8 cellular contexts compared by ENCODE assay signal in genomic region chr1:83998205-83998598, GRCh38. TPM values are rescaled to one million over a fixed set of nuclear protein-coding genes. Genes with fewer than 3 reads are reported as not detected.
DNase-seq lines count a peak whose midpoint lies in the region; ATAC-seq and FAIRE-seq lines count a peak whose summit lies in the region.

No MANE protein-coding gene starts in this region.

- H3K9me3 ChIP-seq in SJCRH30 (replicated peaks), result no peaks in the 10 kb centered on the region

- peak overlapping the region; percentile 100 for H3K27ac ChIP-seq in SJCRH30

- peak overlapping the region; percentile 98 for H3K4me3 ChIP-seq in SJCRH30

- no peak for ATAC-seq in HG03097 (IDR thresholded peaks at IDR 0.05; ENCODE audit: low FRiP score, unreplicated experiment)

- H3K36me3 ChIP-seq in SJCRH30, result no peaks in the 10 kb centered on the region

- DNase-seq in DMS153 treated with DMSO at 0.1 percent for 48 hours (lab: John Stamatoyannopoulos, UW; ENCODE audit: unreplicated experiment) (peak; percentile 22), DMS153 (lab: John Stamatoyannopoulos, UW) (no peak), SJCRH30 (peak in 1 of 2 experiments; percentile 63), fibroblast of peridontal ligament (ENCODE audit: extremely low read depth) (peak; percentile 35), renal cortical epithelial cell (ENCODE audit: low read depth) (peak; percentile 7), frontal cortex (ENCODE audit: low spot score in 2 of 2) (no peak)
- DNase-seq in stimulated activated CD4-positive, alpha-beta T cell treated with anti-CD3 and anti-CD28 coated beads, Interleukin-12 subunit alpha, Interleukin-12 subunit beta, amount 100 ng/mL, for 4 hours, result no peak

- H3K27me3 ChIP-seq in SJCRH30, result no peaks in the 10 kb centered on the region

- no peak for FAIRE-seq in frontal cortex (lab: Jason Lieb, UNC)

- H3K4me1 ChIP-seq in SJCRH30, result peaks cover 26% of the 10 kb centered on the region

RNA-seq across cellular contexts. Expression of gene TTLL7, which starts 0.7 kb away (rescaled TPM):
- 21.7 and 25.2 TPM in 2 replicates for total RNA-seq in SJCRH30 (2014; rRNA removed; shearing (Covaris generic))
- total RNA-seq in renal cortical epithelial cell (11.6 and 14.0 TPM in 2 replicates), frontal cortex (134 TPM)

Comparison
In these comparisons a context has a peak if more than half of its experiments do, and no peak if none do; other contexts are left out.
1. DNase-seq: peak in DMS153 treated with DMSO at 0.1 percent for 48 hours (single experiment), fibroblast of peridontal ligament (single experiment) and renal cortical epithelial cell (single experiment); none in DMS153 (single experiment), stimulated activated CD4-positive, alpha-beta T cell treated with anti-CD3 and anti-CD28 coated beads, Interleukin-12 subunit alpha, Interleukin-12 subunit beta, amount 100 ng/mL, for 4 hours (single experiment) and frontal cortex (0 of 2).